Comparison of ENCODE assay signal across 8 cellular contexts in the genomic region with DNA sequence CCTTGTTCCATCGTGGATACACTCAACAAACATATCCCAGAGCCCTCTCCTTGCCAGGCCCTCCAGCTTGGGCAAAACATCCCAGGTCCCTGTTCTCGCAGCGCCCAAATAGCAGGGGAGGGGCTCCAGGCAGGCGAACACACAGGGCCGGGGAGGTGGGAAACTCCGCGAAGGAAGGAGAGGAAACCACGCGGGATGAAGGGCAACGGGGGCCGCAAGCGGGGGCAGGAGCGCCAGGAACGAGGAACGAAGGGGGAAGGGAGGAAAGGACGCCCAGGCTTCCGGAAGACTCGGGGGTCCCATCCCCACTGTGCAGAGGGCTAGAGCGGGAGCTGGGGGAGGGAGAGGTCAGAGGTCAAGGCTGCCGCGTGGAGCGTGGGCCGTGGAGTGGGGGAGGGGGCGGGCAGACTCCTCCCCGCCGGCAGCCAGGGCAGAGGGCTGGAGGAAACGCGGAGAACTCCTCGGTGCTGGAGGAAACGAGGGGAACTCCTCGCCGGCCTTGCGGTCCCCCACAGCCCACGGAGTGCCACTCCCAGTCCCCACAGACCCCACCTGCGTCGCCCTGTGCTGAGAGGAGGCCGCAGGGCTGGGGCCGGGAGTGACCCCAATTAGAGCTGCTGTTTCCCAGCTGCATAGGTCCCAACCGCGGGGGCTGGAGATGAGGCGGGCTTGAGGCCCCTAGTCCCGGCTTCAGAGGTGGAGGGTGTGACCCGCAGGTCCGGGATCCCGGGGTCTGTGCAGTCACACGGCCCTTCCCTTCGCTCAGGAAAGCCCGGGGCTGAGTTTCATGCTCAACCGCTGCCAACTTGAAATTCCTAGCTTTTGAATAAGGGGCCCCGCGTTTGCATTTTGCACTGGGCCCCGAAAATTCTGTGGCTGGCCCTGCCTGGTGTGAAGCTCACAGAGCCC. TPM values are rescaled to one million over a fixed set of nuclear protein-coding genes. Genes with fewer than 3 reads are reported as not detected.
DNase-seq lines count a peak whose midpoint lies in the region; ATAC-seq and TF ChIP-seq lines count a peak whose summit lies in the region.

No MANE protein-coding gene starts in this region.

- TF ChIP-seq CTCF in SU-DHL-6 (IDR thresholded peaks at IDR 0.05; ENCODE audit: insufficient read depth, low read length, poor library complexity, severe bottlenecking) (no peak), body of pancreas (IDR thresholded peaks at IDR 0.05) (no peak), mesothelial cell of epicardium (IDR thresholded peaks at IDR 0.05; ENCODE audit: unreplicated experiment) (no peak)

- intact Hi-C loops in body of pancreas (cut with DNase I): loop anchor here (5.0 kb wide), 1 partner anchor 57 kb away; no protein-coding TSS in a partner anchor

- H3K9me3 Mint-ChIP-seq in mesothelial cell of epicardium: no peaks in the 10 kb centered on the region
- no peaks in the 10 kb centered on the region for H3K9me3 Mint-ChIP-seq in stimulated activated naive CD8-positive, alpha-beta T cell treated with anti-CD3 and anti-CD28 coated beads, Interleukin-15, amount 100 ng/mL, for 72 hours

- H3K27ac Mint-ChIP-seq in mesothelial cell of epicardium: peak overlapping the region; percentile 67
- H3K27ac Mint-ChIP-seq in stimulated activated naive CD8-positive, alpha-beta T cell treated with anti-CD3 and anti-CD28 coated beads, Interleukin-15, amount 100 ng/mL, for 72 hours: peak overlapping the region; percentile 98

- H3K4me2 ChIP-seq in SU-DHL-6 (ENCODE audit: low read depth, low read length, poor library complexity, severe bottlenecking): peak overlapping the region; percentile 79

- peak overlapping the region; percentile 66 for H3K4me3 Mint-ChIP-seq in mesothelial cell of epicardium
- peak overlapping the region; percentile 95 to 96 for H3K4me3 Mint-ChIP-seq in stimulated activated naive CD8-positive, alpha-beta T cell treated with anti-CD3 and anti-CD28 coated beads, Interleukin-15, amount 100 ng/mL, for 72 hours

- H3K4me3 ChIP-seq in SU-DHL-6 (ENCODE audit: insufficient read depth, low read length, poor library complexity, severe bottlenecking) (peak overlapping the region; percentile 43), body of pancreas (no peak overlapping the region)

- peak overlapping the region; percentile 69 for H2AFZ ChIP-seq in SU-DHL-6 (ENCODE audit: low read depth, low read length, severe bottlenecking)

- DNase-seq in body of pancreas: peak in 2 of 4 donors; percentile 11 to 21
- DNase-seq in mesothelial cell of epicardium (ENCODE audit: low spot score in 2 of 2, unreplicated experiment in 2 of 2): no peak
- DNase-seq in stimulated activated naive CD8-positive, alpha-beta T cell treated with anti-CD3 and anti-CD28 coated beads, Interleukin-15, amount 100 ng/mL, for 72 hours: peak; percentile 53 to 71
- DNase-seq in DMS114 treated with DMSO at 0.1 percent for 48 hours (lab: John Stamatoyannopoulos, UW; ENCODE audit: unreplicated experiment): no peak
- no peak for DNase-seq in NCI-H510A treated with DMSO at 0.1 percent for 48 hours (lab: John Stamatoyannopoulos, UW)
- no peak for DNase-seq in HK-2 (ENCODE audit: unreplicated experiment)

- H3K27me3 Mint-ChIP-seq in mesothelial cell of epicardium (ENCODE audit: low read depth): no peaks in the 10 kb centered on the region
- no peaks in the 10 kb centered on the region for H3K27me3 Mint-ChIP-seq in stimulated activated naive CD8-positive, alpha-beta T cell treated with anti-CD3 and anti-CD28 coated beads, Interleukin-15, amount 100 ng/mL, for 72 hours

- peaks cover 34% of the 10 kb centered on the region for H3K79me2 ChIP-seq in SU-DHL-6 (ENCODE audit: insufficient read depth, low read length)

- H3K36me3 ChIP-seq in SU-DHL-6 (ENCODE audit: low read length): 0 out of 2 replicates have a peak, but pooled peaks cover 11% of the 10 kb centered on the region
- H3K36me3 ChIP-seq in body of pancreas (replicated peaks in 1 of 2; ENCODE audit: insufficient read depth in 1 of 2, low read depth in 2 of 2): no peaks in the 10 kb centered on the region

- H3F3A ChIP-seq in SU-DHL-6 (ENCODE audit: insufficient read depth): peaks cover 46% of the 10 kb centered on the region

- H3K27me3 ChIP-seq in SU-DHL-6 (ENCODE audit: low read length): no peaks in the 10 kb centered on the region
- H3K27me3 ChIP-seq in body of pancreas: no peaks in the 10 kb centered on the region

- 61 to 69% methylated on average over 34 to 38 of the region's 52 CpGs for WGBS in body of pancreas, 2 donors

- no peak for TF ChIP-seq POLR2A in body of pancreas (IDR thresholded peaks at IDR 0.05)

- H3K27ac ChIP-seq in SU-DHL-6 (ENCODE audit: low read depth, low read length): peak overlapping the region; percentile 98
- peak overlapping the region in 3 of 4 donors; percentile 33 to 66 (median 57) for H3K27ac ChIP-seq in body of pancreas

- H3K9ac ChIP-seq in SU-DHL-6 (ENCODE audit: low read length): peak overlapping the region; percentile 71

- ATAC-seq in GM18868 (IDR thresholded peaks at IDR 0.05; ENCODE audit: unreplicated experiment) (peak; percentile 30), body of pancreas (no peak)
- peak; percentile 23 for ATAC-seq in stimulated activated naive CD8-positive, alpha-beta T cell treated with anti-CD3 and anti-CD28 coated beads, Interleukin-15, amount 100 ng/mL, for 72 hours

- peaks cover 33% of the 10 kb centered on the region for H3K4me1 ChIP-seq in body of pancreas

- peaks cover 30% of the 10 kb centered on the region for H3K4me1 Mint-ChIP-seq in mesothelial cell of epicardium
- H3K4me1 Mint-ChIP-seq in stimulated activated naive CD8-positive, alpha-beta T cell treated with anti-CD3 and anti-CD28 coated beads, Interleukin-15, amount 100 ng/mL, for 72 hours: peaks cover 38% of the 10 kb centered on the region

- H3K36me3 Mint-ChIP-seq in mesothelial cell of epicardium: peaks cover 2% of the 10 kb centered on the region

- H4K20me1 ChIP-seq in SU-DHL-6 (ENCODE audit: low read depth, low read length): peaks cover 7% of the 10 kb centered on the region; the same call in 1 of the 2 replicates

- H3K9me3 ChIP-seq in SU-DHL-6 (ENCODE audit: insufficient read depth, low read length) (no peaks in the 10 kb centered on the region), body of pancreas (no peaks in the 10 kb centered on the region)

- H3K9me2 ChIP-seq in SU-DHL-6 (replicated peaks; ENCODE audit: insufficient read depth, low read length): no peaks in the 10 kb centered on the region

RNA-seq across cellular contexts. Expression of gene RBM38, which starts 1.2 kb away (rescaled TPM):
- total RNA-seq in body of pancreas (10 to 100 TPM in 1 of 2 donors, 1 to 10 TPM in 1; 5.6 to 12.7 TPM), mesothelial cell of epicardium (23.8 to 25.6 TPM (median 25.3 TPM) in 3 replicates)

RNA-seq across cellular contexts. Expression of gene RAE1, which starts 38.9 kb away (rescaled TPM):
- 1 to 10 TPM; 4.9 to 9.9 TPM for total RNA-seq in body of pancreas
- total RNA-seq in mesothelial cell of epicardium: 44.3 to 45.2 TPM (median 44.4 TPM) in 3 replicates

Comparison
In these comparisons a context has a peak if more than half of its experiments do, and no peak if none do; other contexts are left out.
1. DNase-seq: peak in stimulated activated naive CD8-positive, alpha-beta T cell treated with anti-CD3 and anti-CD28 coated beads, Interleukin-15, amount 100 ng/mL, for 72 hours (2 of 2); none in mesothelial cell of epicardium (0 of 2), DMS114 treated with DMSO at 0.1 percent for 48 hours (single experiment), NCI-H510A treated with DMSO at 0.1 percent for 48 hours (single experiment) and HK-2 (single experiment).